In genomic region chr2:189268763-189269162, GRCh38 we compare ENCODE assay signal across 22 cellular contexts.
"Had no signal": no experiment of that assay in that cellular context is flagged by ENCODE, and none has a peak within 500 bp of the region (broad histone marks: within the 10 kb centered on the region; RNA-seq: fewer than 3 reads in every experiment).

No MANE protein-coding gene starts in this region.

- H3K27me3 Mint-ChIP-seq: activated B cell treated with CpG ODN at 0.5 μM for 24 hours; activated CD4-positive, alpha-beta memory T cell treated with anti-CD3 and anti-CD28 coated beads for 36 hours; naive B cell; stimulated activated memory B cell treated with anti-CD40 and anti-IgM and Interleukin-4, amounts not matched to agents 10 μg/mL and 1 μg/mL and 100 μg/mL, for 72 hours; T-cell; type B pancreatic cell had no signal

- H3K27me3 ChIP-seq: testis had no signal

- DNase-seq: activated B cell treated with CpG ODN at 0.5 μM for 24 hours; activated CD4-positive, alpha-beta memory T cell treated with anti-CD3 and anti-CD28 coated beads for 36 hours; activated CD4-positive, alpha-beta T cell treated with anti-CD3 and anti-CD28 coated beads for 4 hours; activated gamma-delta T cell treated with Interleukin-2 at 50 U/mL for 16 hours; activated T-cell treated with anti-CD3 and anti-CD28 coated beads for 4 hours; central memory CD4-positive, alpha-beta T cell; foreskin melanocyte; kidney; left ventricle myocardium superior; naive B cell; psoas muscle; right cardiac atrium; stimulated activated CD4-positive, alpha-beta T cell treated with anti-CD3 and anti-CD28 coated beads, Interleukin-4, amount 100 ng/mL, for 24 hours; T-cell; testis had no signal

- H3K9me3 ChIP-seq: testis had no signal

- FAIRE-seq: kidney had no signal

- H3K27ac Mint-ChIP-seq: activated B cell treated with CpG ODN at 0.5 μM for 24 hours; activated CD4-positive, alpha-beta memory T cell treated with anti-CD3 and anti-CD28 coated beads for 36 hours; activated naive CD4-positive, alpha-beta T cell treated with anti-CD3 and anti-CD28 coated beads, Interleukin-2, amount 50 U/mL, for 72 hours; activated T-helper 1 cell treated with anti-CD3 and anti-CD28 coated beads, Interleukin-12 subunit alpha, Interleukin-12 subunit beta, Interleukin-2, Interleukin-4 antibody, amounts not matched to agents 30 ng/mL and 10 ng/mL and 1 ng/mL, durations not matched to agents 14 hours and 24 hours and 36 hours; stimulated activated memory B cell treated with anti-CD40 and anti-IgM and Interleukin-4, amounts not matched to agents 10 μg/mL and 1 μg/mL and 100 μg/mL, for 72 hours; T-cell; type B pancreatic cell had no signal

- ATAC-seq: activated naive CD4-positive, alpha-beta T cell treated with anti-CD3 and anti-CD28 coated beads, Interleukin-2, amount 50 U/mL, for 72 hours; left ventricle myocardium superior; psoas muscle; right cardiac atrium; stimulated activated memory B cell treated with anti-CD40 and anti-IgM and Interleukin-4, amounts not matched to agents 10 μg/mL and 1 μg/mL and 100 μg/mL, for 72 hours; T-cell had no signal

- H3K4me1 Mint-ChIP-seq: activated B cell treated with CpG ODN at 0.5 μM for 24 hours; brain; naive B cell; neural crest cell; stimulated activated memory B cell treated with anti-CD40 and anti-IgM and Interleukin-4, amounts not matched to agents 10 μg/mL and 1 μg/mL and 100 μg/mL, for 72 hours; T-cell had no signal

- H3K36me3 Mint-ChIP-seq: brain; naive B cell; stimulated activated memory B cell treated with anti-CD40 and anti-IgM and Interleukin-4, amounts not matched to agents 10 μg/mL and 1 μg/mL and 100 μg/mL, for 72 hours; type B pancreatic cell had no signal

- H3K27ac ChIP-seq: psoas muscle, testis had no signal

- H3K4me3 ChIP-seq: coronary artery, psoas muscle, testis had no signal

- H3K4me1 ChIP-seq: psoas muscle, testis had no signal

- H3K4me3 Mint-ChIP-seq: activated B cell treated with CpG ODN at 0.5 μM for 24 hours; activated CD4-positive, alpha-beta memory T cell treated with anti-CD3 and anti-CD28 coated beads for 36 hours; activated T-helper 1 cell treated with anti-CD3 and anti-CD28 coated beads, Interleukin-12 subunit alpha, Interleukin-12 subunit beta, Interleukin-2, Interleukin-4 antibody, amounts not matched to agents 30 ng/mL and 10 ng/mL and 1 ng/mL, durations not matched to agents 14 hours and 24 hours and 36 hours; brain; naive B cell; neural crest cell; stimulated activated memory B cell treated with anti-CD40 and anti-IgM and Interleukin-4, amounts not matched to agents 10 μg/mL and 1 μg/mL and 100 μg/mL, for 72 hours; T-cell; type B pancreatic cell had no signal
